ENCODE assay signal across 8 cellular contexts in genomic region chr18:58863539-58864145, GRCh38. TPM values are rescaled to one million over a fixed set of nuclear protein-coding genes. Genes with fewer than 3 reads are reported as not detected.
DNase-seq lines count a peak whose midpoint lies in the region; ATAC-seq and TF ChIP-seq lines count a peak whose summit lies in the region.

No MANE protein-coding gene starts in this region.

- H3K9ac ChIP-seq in iPS-18a (ENCODE audit: low read length) (peak overlapping the region; percentile 84), skeletal muscle tissue (ENCODE audit: low read depth in 1 of 3, low read length in 3 of 3) (peak overlapping the region; percentile 62 to 84 (median 70))

- intact Hi-C loops in body of pancreas (cut with DNase I), result no loop called here

- 30 to 68% methylated on average over 14 to 38 of the region's 72 CpGs for WGBS in body of pancreas, 2 donors

- H3K27ac ChIP-seq in C4-2B, result peak overlapping the region; percentile 100
- H3K27ac ChIP-seq in body of pancreas, result peak overlapping the region; percentile 37 to 80 (median 75)
- no peak overlapping the region for H3K27ac ChIP-seq in iPS-18a (ENCODE audit: low read length)
- H3K27ac ChIP-seq in skeletal muscle tissue (ENCODE audit: low read depth, low read length), result peak overlapping the region; percentile 87

- H3K27me3 ChIP-seq in body of pancreas, result no peaks in the 10 kb centered on the region
- H3K27me3 ChIP-seq in iPS-18a (ENCODE audit: control insufficient read depth, insufficient read depth, low read length), result no peaks in the 10 kb centered on the region
- H3K27me3 ChIP-seq in skeletal muscle tissue (ENCODE audit: control insufficient read depth in 3 of 3, insufficient read depth in 3 of 3, low read length in 3 of 3), result no peaks in the 10 kb centered on the region

- DNase-seq in RPMI7951 (ENCODE audit: low read depth) (peak; percentile 50), body of pancreas (peak; percentile 23 to 48 (median 34)), NCI-H1694 treated with DMSO at 0.1 percent for 48 hours (lab: John Stamatoyannopoulos, UW) (no peak)

- no peak overlapping the region for H3K4me3 ChIP-seq in body of pancreas
- H3K4me3 ChIP-seq in iPS-18a (ENCODE audit: low read length), result peak overlapping the region; percentile 66
- peak overlapping the region in 2 of 3 donors; percentile 24 to 61 for H3K4me3 ChIP-seq in skeletal muscle tissue (ENCODE audit: low read length in 3 of 3)

- H3K36me3 ChIP-seq in body of pancreas (replicated peaks in 1 of 2; ENCODE audit: insufficient read depth in 1 of 2, low read depth in 2 of 2), result no peaks in the 10 kb centered on the region
- peaks cover 36% of the 10 kb centered on the region for H3K36me3 ChIP-seq in iPS-18a (ENCODE audit: control insufficient read depth, low read depth, low read length)
- H3K36me3 ChIP-seq in skeletal muscle tissue (ENCODE audit: control insufficient read depth in 3 of 3, insufficient read depth in 3 of 3, low read length in 3 of 3), result peaks cover 5 to 10% (median 8%) of the 10 kb centered on the region in 3 donors

- no peak for TF ChIP-seq POLR2A in body of pancreas (IDR thresholded peaks at IDR 0.05)

- no peaks in the 10 kb centered on the region for H3K9me3 ChIP-seq in body of pancreas
- H3K9me3 ChIP-seq in iPS-18a (ENCODE audit: control insufficient read depth, low read depth, low read length), result peaks cover 5% of the 10 kb centered on the region
- H3K9me3 ChIP-seq in skeletal muscle tissue (ENCODE audit: control insufficient read depth in 3 of 3, low read length in 3 of 3), result no peaks in the 10 kb centered on the region

- ATAC-seq in GM19463 (IDR thresholded peaks at IDR 0.05; ENCODE audit: unreplicated experiment) (peak; percentile 58), body of pancreas (peak; percentile 61), GM21723 (IDR thresholded peaks at IDR 0.05; ENCODE audit: unreplicated experiment) (no peak)

- TF ChIP-seq CTCF in C4-2B (conservative IDR thresholded peaks at IDR 0.05) (no peak), body of pancreas (IDR thresholded peaks at IDR 0.05) (no peak)

- H3K4me1 ChIP-seq in body of pancreas, result peaks cover 14% of the 10 kb centered on the region
- H3K4me1 ChIP-seq in iPS-18a (ENCODE audit: control insufficient read depth, low read depth, low read length), result peaks cover 80% of the 10 kb centered on the region
- H3K4me1 ChIP-seq in skeletal muscle tissue (ENCODE audit: control insufficient read depth in 3 of 3, insufficient read depth in 3 of 3, low read length in 3 of 3), result peaks cover 60 to 67% (median 66%) of the 10 kb centered on the region in 3 donors

RNA-seq across cellular contexts. Expression of gene ZNF532, which starts 1.0 kb away (rescaled TPM):
- total RNA-seq in RPMI7951 (2014; rRNA removed; shearing (Covaris generic)), result 16.8 and 17.8 TPM in 2 replicates
- 10 to 100 TPM; 12.2 to 52.1 TPM for total RNA-seq in body of pancreas
- total RNA-seq in skeletal muscle tissue, result 69.4 TPM

Comparison
In these comparisons a context has a peak if more than half of its experiments do, and no peak if none do; other contexts are left out.
1. H3K4me3 ChIP-seq: peak in iPS-18a (single experiment) and skeletal muscle tissue (2 of 3); none in body of pancreas (0 of 2).